Comparison of ENCODE assay signal across 1 cellular context in the genomic region with DNA sequence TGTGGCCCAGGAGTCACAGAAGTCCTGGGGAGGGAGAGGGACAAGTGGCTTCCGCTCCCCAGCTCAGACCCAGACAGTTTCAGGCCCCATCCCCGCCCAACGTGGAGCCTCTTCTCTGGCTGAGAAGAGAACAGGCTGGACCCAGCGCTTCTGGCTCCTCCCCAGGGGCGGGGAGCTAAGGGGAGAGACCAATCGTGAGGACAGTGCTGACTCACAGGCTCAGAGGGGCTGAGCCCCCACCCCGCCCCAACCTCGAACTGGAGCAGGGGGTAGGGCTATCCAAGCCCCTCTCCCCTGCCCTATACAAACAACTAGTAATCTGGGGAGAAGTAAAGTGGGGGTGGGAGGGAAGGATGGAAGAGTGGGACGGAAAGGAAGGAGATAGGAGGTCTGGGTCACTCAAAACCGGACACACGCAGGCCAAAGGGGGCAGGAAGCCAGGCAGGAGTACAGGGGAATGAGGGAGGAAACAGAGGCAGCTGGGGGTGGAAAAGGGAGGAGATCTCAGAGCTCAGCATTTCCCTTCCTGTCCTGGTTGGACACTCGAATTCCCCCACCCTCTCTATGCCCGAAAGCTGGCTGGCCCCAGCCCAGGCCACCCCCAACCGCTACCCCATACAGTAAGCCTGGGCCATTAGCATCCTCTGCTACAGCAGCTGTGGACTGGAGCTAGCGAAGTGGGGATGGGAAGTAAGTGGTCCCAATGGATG.
A peak's percentile ranks its signal among the peaks of the same experiment; 100 is the strongest.
TF ChIP-seq lines count a peak whose summit lies in the region.

A gene with protein sequence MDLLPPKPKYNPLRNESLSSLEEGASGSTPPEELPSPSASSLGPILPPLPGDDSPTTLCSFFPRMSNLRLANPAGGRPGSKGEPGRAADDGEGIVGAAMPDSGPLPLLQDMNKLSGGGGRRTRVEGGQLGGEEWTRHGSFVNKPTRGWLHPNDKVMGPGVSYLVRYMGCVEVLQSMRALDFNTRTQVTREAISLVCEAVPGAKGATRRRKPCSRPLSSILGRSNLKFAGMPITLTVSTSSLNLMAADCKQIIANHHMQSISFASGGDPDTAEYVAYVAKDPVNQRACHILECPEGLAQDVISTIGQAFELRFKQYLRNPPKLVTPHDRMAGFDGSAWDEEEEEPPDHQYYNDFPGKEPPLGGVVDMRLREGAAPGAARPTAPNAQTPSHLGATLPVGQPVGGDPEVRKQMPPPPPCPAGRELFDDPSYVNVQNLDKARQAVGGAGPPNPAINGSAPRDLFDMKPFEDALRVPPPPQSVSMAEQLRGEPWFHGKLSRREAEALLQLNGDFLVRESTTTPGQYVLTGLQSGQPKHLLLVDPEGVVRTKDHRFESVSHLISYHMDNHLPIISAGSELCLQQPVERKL (minus strand): TSS at position 117 of the 710 bp plus-strand sequence. CDS start 221 bp downstream, outside the sequence.

TF ChIP-seq in HepG2, 621 proteins besides CTCF, POLR2A, EP300 and RAD21 (continued from another document and continues in another):
- TF ChIP-seq GATAD2A (CRISPR knock-in tag; IDR thresholded peaks at IDR 0.05) (0 out of 2 replicates have a peak, but pooled peaks have one; percentile 32), SMARCC2 (IDR thresholded peaks at IDR 0.05) (no peak), NR2F2 (IDR thresholded peaks at IDR 0.05; ENCODE audit: borderline replicate concordance, low read depth) (no peak), ETV5 (CRISPR knock-in tag; IDR thresholded peaks at IDR 0.05; ENCODE audit: borderline replicate concordance) (peak; percentile 40; the same call in 1 of the 2 replicates), ZNF782 (CRISPR knock-in tag; IDR thresholded peaks at IDR 0.05; ENCODE audit: borderline replicate concordance) (no peak), ZNF451 (CRISPR knock-in tag; IDR thresholded peaks at IDR 0.05) (peak; percentile 21; the same call in 1 of the 2 replicates), NFIC (IDR thresholded peaks at IDR 0.05; ENCODE audit: low read length) (no peak), NCOA5 (CRISPR knock-in tag; IDR thresholded peaks at IDR 0.05) (no peak), EZH2 (conservative IDR thresholded peaks at IDR 0.05; ENCODE audit: low read depth, low read length) (no peak), ZNF563 (CRISPR knock-in tag; IDR thresholded peaks at IDR 0.05) (no peak), ATF7 (IDR thresholded peaks at IDR 0.05) (no peak), ATF7 (CRISPR knock-in tag; IDR thresholded peaks at IDR 0.05) (no peak), SNAPC2 (CRISPR knock-in tag; IDR thresholded peaks at IDR 0.05) (no peak), FOXO1 (CRISPR knock-in tag; IDR thresholded peaks at IDR 0.05) (no peak), GZF1 (CRISPR knock-in tag; IDR thresholded peaks at IDR 0.05) (no peak), ZSCAN21 (CRISPR knock-in tag; IDR thresholded peaks at IDR 0.05; ENCODE audit: borderline replicate concordance) (no peak; the same call in 1 of the 2 replicates), ZNF160 (CRISPR knock-in tag; IDR thresholded peaks at IDR 0.05) (no peak), KDM5B (CRISPR knock-in tag; IDR thresholded peaks at IDR 0.05; ENCODE audit: borderline replicate concordance) (no peak), JUN (CRISPR knock-in tag; IDR thresholded peaks at IDR 0.05) (no peak), ZFX (CRISPR knock-in tag; IDR thresholded peaks at IDR 0.05; ENCODE audit: low read depth) (peak; percentile 31; the same call in 1 of the 2 replicates), MED8 (CRISPR knock-in tag; IDR thresholded peaks at IDR 0.05; ENCODE audit: insufficient replicate concordance) (no peak), ZIK1 (CRISPR knock-in tag; IDR thresholded peaks at IDR 0.05; ENCODE audit: borderline replicate concordance, low read depth) (no peak), ZBTB1 (CRISPR knock-in tag; IDR thresholded peaks at IDR 0.05; ENCODE audit: borderline replicate concordance) (no peak), ZNF20 (CRISPR knock-in tag; IDR thresholded peaks at IDR 0.05) (no peak), PRPF4 (IDR thresholded peaks at IDR 0.05; ENCODE audit: low read depth, low read length, poor library complexity, severe bottlenecking) (no peak), ZNF746 (CRISPR knock-in tag; IDR thresholded peaks at IDR 0.05) (no peak; the same call in 1 of the 2 replicates), ZBTB21 (CRISPR knock-in tag; IDR thresholded peaks at IDR 0.05) (no peak), CHCHD3 (CRISPR knock-in tag; IDR thresholded peaks at IDR 0.05) (no peak), U2AF1 (optimal IDR thresholded peaks at IDR 0.05; ENCODE audit: low read depth, low read length) (no peak), MIER3 (CRISPR knock-in tag; IDR thresholded peaks at IDR 0.05; ENCODE audit: borderline replicate concordance) (no peak), ARNTL (CRISPR knock-in tag; IDR thresholded peaks at IDR 0.05) (no peak), BCL6 (CRISPR knock-in tag; IDR thresholded peaks at IDR 0.05) (no peak), IRX3 (CRISPR knock-in tag; IDR thresholded peaks at IDR 0.05; ENCODE audit: borderline replicate concordance, low read depth) (no peak), ZFP37 (CRISPR knock-in tag; IDR thresholded peaks at IDR 0.05; ENCODE audit: borderline replicate concordance) (no peak), SP140L (CRISPR knock-in tag; IDR thresholded peaks at IDR 0.05; ENCODE audit: borderline replicate concordance) (no peak), ZFYVE20 (CRISPR knock-in tag; IDR thresholded peaks at IDR 0.05; ENCODE audit: borderline replicate concordance, low read depth) (no peak), NAIF1 (CRISPR knock-in tag; IDR thresholded peaks at IDR 0.05; ENCODE audit: borderline replicate concordance) (no peak; the same call in 1 of the 2 replicates), ZNF761 (CRISPR knock-in tag; conservative IDR thresholded peaks at IDR 0.05) (no peak; the same call in 1 of the 2 replicates), ZNF883 (CRISPR knock-in tag; IDR thresholded peaks at IDR 0.05; ENCODE audit: not compliant biosample characterization) (no peak), CHD4 (IDR thresholded peaks at IDR 0.05; ENCODE audit: borderline replicate concordance, low read length) (no peak)
- TF ChIP-seq, protein P1, sequence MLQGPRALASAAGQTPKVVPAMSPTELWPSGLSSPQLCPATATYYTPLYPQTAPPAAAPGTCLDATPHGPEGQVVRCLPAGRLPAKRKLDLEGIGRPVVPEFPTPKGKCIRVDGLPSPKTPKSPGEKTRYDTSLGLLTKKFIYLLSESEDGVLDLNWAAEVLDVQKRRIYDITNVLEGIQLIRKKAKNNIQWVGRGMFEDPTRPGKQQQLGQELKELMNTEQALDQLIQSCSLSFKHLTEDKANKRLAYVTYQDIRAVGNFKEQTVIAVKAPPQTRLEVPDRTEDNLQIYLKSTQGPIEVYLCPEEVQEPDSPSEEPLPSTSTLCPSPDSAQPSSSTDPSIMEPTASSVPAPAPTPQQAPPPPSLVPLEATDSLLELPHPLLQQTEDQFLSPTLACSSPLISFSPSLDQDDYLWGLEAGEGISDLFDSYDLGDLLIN (CRISPR knock-in tag; IDR thresholded peaks at IDR 0.05; ENCODE audit: borderline replicate concordance): no peak
- TF ChIP-seq, protein P2, sequence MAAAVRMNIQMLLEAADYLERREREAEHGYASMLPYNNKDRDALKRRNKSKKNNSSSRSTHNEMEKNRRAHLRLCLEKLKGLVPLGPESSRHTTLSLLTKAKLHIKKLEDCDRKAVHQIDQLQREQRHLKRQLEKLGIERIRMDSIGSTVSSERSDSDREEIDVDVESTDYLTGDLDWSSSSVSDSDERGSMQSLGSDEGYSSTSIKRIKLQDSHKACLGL (CRISPR knock-in tag; IDR thresholded peaks at IDR 0.05): no peak
- TF ChIP-seq, protein P3, sequence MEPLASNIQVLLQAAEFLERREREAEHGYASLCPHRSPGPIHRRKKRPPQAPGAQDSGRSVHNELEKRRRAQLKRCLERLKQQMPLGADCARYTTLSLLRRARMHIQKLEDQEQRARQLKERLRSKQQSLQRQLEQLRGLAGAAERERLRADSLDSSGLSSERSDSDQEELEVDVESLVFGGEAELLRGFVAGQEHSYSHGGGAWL (CRISPR knock-in tag; IDR thresholded peaks at IDR 0.05): no peak; the same call in 1 of the 2 replicates
- TF ChIP-seq, protein P4, sequence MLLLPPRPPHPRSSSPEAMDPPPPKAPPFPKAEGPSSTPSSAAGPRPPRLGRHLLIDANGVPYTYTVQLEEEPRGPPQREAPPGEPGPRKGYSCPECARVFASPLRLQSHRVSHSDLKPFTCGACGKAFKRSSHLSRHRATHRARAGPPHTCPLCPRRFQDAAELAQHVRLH (CRISPR knock-in tag; IDR thresholded peaks at IDR 0.05; ENCODE audit: borderline replicate concordance, low read depth): no peak
- TF ChIP-seq, protein P5, sequence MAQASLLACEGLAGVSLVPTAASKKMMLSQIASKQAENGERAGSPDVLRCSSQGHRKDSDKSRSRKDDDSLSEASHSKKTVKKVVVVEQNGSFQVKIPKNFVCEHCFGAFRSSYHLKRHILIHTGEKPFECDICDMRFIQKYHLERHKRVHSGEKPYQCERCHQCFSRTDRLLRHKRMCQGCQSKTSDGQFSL (CRISPR knock-in tag; IDR thresholded peaks at IDR 0.05): no peak
- TF ChIP-seq, protein P6, sequence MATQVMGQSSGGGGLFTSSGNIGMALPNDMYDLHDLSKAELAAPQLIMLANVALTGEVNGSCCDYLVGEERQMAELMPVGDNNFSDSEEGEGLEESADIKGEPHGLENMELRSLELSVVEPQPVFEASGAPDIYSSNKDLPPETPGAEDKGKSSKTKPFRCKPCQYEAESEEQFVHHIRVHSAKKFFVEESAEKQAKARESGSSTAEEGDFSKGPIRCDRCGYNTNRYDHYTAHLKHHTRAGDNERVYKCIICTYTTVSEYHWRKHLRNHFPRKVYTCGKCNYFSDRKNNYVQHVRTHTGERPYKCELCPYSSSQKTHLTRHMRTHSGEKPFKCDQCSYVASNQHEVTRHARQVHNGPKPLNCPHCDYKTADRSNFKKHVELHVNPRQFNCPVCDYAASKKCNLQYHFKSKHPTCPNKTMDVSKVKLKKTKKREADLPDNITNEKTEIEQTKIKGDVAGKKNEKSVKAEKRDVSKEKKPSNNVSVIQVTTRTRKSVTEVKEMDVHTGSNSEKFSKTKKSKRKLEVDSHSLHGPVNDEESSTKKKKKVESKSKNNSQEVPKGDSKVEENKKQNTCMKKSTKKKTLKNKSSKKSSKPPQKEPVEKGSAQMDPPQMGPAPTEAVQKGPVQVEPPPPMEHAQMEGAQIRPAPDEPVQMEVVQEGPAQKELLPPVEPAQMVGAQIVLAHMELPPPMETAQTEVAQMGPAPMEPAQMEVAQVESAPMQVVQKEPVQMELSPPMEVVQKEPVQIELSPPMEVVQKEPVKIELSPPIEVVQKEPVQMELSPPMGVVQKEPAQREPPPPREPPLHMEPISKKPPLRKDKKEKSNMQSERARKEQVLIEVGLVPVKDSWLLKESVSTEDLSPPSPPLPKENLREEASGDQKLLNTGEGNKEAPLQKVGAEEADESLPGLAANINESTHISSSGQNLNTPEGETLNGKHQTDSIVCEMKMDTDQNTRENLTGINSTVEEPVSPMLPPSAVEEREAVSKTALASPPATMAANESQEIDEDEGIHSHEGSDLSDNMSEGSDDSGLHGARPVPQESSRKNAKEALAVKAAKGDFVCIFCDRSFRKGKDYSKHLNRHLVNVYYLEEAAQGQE (IDR thresholded peaks at IDR 0.05; ENCODE audit: borderline replicate concordance in 1 of 2, low read depth in 1 of 2, low read length in 2 of 2): no peak
- TF ChIP-seq, protein P7, sequence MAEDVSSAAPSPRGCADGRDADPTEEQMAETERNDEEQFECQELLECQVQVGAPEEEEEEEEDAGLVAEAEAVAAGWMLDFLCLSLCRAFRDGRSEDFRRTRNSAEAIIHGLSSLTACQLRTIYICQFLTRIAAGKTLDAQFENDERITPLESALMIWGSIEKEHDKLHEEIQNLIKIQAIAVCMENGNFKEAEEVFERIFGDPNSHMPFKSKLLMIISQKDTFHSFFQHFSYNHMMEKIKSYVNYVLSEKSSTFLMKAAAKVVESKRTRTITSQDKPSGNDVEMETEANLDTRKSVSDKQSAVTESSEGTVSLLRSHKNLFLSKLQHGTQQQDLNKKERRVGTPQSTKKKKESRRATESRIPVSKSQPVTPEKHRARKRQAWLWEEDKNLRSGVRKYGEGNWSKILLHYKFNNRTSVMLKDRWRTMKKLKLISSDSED (CRISPR knock-in tag; IDR thresholded peaks at IDR 0.05): no peak
- TF ChIP-seq, protein P8, sequence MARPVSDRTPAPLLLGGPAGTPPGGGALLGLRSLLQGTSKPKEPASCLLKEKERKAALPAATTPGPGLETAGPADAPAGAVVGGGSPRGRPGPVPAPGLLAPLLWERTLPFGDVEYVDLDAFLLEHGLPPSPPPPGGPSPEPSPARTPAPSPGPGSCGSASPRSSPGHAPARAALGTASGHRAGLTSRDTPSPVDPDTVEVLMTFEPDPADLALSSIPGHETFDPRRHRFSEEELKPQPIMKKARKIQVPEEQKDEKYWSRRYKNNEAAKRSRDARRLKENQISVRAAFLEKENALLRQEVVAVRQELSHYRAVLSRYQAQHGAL (CRISPR knock-in tag; IDR thresholded peaks at IDR 0.05; ENCODE audit: not compliant biosample characterization): no peak
- TF ChIP-seq, protein P9, sequence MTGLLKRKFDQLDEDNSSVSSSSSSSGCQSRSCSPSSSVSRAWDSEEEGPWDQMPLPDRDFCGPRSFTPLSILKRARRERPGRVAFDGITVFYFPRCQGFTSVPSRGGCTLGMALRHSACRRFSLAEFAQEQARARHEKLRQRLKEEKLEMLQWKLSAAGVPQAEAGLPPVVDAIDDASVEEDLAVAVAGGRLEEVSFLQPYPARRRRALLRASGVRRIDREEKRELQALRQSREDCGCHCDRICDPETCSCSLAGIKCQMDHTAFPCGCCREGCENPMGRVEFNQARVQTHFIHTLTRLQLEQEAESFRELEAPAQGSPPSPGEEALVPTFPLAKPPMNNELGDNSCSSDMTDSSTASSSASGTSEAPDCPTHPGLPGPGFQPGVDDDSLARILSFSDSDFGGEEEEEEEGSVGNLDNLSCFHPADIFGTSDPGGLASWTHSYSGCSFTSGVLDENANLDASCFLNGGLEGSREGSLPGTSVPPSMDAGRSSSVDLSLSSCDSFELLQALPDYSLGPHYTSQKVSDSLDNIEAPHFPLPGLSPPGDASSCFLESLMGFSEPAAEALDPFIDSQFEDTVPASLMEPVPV (CRISPR knock-in tag; IDR thresholded peaks at IDR 0.05): no peak
- TF ChIP-seq, protein P10, sequence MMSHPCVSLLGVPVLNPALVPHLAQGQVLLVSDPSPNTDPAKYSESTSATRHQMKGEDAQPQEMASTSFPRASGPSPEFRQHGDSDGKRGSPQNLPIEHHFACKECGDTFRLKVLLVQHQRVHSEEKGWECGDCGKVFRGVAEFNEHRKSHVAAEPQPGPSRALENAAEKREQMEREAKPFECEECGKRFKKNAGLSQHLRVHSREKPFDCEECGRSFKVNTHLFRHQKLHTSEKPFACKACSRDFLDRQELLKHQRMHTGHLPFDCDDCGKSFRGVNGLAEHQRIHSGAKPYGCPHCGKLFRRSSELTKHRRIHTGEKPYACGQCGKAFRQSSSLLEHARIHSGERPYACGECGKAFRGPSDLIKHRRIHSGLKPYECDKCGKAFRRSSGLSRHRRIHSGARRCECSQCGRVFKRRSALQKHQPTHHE (CRISPR knock-in tag; IDR thresholded peaks at IDR 0.05; ENCODE audit: borderline replicate concordance): no peak
- TF ChIP-seq, protein P11, sequence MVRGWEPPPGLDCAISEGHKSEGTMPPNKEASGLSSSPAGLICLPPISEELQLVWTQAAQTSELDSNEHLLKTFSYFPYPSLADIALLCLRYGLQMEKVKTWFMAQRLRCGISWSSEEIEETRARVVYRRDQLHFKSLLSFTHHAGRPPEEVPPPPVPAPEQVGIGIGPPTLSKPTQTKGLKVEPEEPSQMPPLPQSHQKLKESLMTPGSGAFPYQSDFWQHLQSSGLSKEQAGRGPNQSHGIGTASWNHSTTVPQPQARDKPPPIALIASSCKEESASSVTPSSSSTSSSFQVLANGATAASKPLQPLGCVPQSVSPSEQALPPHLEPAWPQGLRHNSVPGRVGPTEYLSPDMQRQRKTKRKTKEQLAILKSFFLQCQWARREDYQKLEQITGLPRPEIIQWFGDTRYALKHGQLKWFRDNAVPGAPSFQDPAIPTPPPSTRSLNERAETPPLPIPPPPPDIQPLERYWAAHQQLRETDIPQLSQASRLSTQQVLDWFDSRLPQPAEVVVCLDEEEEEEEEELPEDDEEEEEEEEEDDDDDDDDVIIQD (CRISPR knock-in tag; IDR thresholded peaks at IDR 0.05; ENCODE audit: low read depth): 0 out of 2 replicates have a peak, but pooled peaks have one; percentile 39
